In the genomic region with DNA sequence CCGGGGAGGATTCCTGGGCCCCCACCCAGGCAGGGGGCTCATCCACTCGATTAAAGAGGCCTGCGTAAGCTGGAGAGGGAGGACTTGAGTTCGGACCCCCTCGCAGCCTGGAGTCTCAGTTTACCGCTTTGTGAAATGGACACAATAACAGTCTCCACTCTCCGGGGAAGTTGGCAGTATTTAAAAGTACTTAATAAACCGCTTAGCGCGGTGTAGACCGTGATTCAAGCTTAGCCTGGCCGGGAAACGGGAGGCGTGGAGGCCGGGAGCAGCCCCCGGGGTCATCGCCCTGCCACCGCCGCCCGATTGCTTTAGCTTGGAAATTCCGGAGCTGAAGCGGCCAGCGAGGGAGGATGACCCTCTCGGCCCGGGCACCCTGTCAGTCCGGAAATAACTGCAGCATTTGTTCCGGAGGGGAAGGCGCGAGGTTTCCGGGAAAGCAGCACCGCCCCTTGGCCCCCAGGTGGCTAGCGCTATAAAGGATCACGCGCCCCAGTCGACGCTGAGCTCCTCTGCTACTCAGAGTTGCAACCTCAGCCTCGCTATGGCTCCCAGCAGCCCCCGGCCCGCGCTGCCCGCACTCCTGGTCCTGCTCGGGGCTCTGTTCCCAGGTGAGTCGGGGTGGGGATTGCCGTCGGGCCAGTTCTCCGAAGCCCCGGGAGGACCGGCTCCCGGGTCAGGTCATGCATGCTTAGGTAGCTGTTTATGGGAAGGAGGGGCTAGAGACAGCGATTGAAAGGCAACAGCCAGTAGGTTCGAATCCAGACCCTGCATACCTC, we compare ENCODE assay signal across 8 cellular contexts. TPM values are rescaled to one million over a fixed set of nuclear protein-coding genes. Genes with fewer than 3 reads are reported as not detected.
DNase-seq lines count a peak whose midpoint lies in the region; ATAC-seq, FAIRE-seq and TF ChIP-seq lines count a peak whose summit lies in the region.

A gene with protein sequence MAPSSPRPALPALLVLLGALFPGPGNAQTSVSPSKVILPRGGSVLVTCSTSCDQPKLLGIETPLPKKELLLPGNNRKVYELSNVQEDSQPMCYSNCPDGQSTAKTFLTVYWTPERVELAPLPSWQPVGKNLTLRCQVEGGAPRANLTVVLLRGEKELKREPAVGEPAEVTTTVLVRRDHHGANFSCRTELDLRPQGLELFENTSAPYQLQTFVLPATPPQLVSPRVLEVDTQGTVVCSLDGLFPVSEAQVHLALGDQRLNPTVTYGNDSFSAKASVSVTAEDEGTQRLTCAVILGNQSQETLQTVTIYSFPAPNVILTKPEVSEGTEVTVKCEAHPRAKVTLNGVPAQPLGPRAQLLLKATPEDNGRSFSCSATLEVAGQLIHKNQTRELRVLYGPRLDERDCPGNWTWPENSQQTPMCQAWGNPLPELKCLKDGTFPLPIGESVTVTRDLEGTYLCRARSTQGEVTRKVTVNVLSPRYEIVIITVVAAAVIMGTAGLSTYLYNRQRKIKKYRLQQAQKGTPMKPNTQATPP (plus strand): TSS at position 505 of the 779 bp plus-strand sequence. CDS start 40 bp downstream, at position 545.

- CTCF ChIA-PET in Panc1 (lab: Charles Lee) = interaction anchor here (0.7 to 2.6 kb wide), 5 partner anchors 10 to 118 kb away, joined by 3 to 17 read pairs (median 4); partner anchors contain the start of gene RAVER1

- H3K27ac Mint-ChIP-seq in neural crest cell (ENCODE audit: unreplicated experiment) = no peak within 1 kb of the TSS

- in situ Hi-C loops in Panc1 (cut with HindIII; ENCODE audit: low pct_unique_long_range_greater_than_20kb, low sequenced_read_pairs) = no loop called here

- H3K27me3 ChIP-seq in Panc1 (ENCODE audit: control insufficient read depth, insufficient read depth, low read length) (no peaks in the 10 kb centered on the region), tibial artery (peaks cover 0 to 42% of the 10 kb centered on the region in 2 donors)

- H3K36me3 Mint-ChIP-seq in activated T-cell treated with anti-CD3 and anti-CD28 coated beads, Interleukin-2, amount 50 U/mL, for 4 hours (ENCODE audit: insufficient read depth) = peaks cover 10% of the 10 kb centered on the region
- H3K36me3 Mint-ChIP-seq in neural crest cell (ENCODE audit: low read depth) = no peaks in the 10 kb centered on the region

- H3K27ac ChIP-seq in Panc1 (ENCODE audit: low read length) (peak within 1 kb of the TSS; percentile 91), tibial artery (peak within 1 kb of the TSS; percentile 53 to 61)

- H3K9me3 Mint-ChIP-seq in activated T-cell treated with anti-CD3 and anti-CD28 coated beads, Interleukin-2, amount 50 U/mL, for 4 hours = no peaks in the 10 kb centered on the region
- no peaks in the 10 kb centered on the region for H3K9me3 Mint-ChIP-seq in neural crest cell

- intact Hi-C loops in Panc1 (cut with micrococcal nuclease; ENCODE audit: unreplicated experiment) (loop anchor here (5.0 kb wide), 1 partner anchor 116 kb away; no protein-coding TSS in a partner anchor), tibial artery (cut with DNase I; ENCODE audit: low total_unique reads) (no loop called here)

- ATAC-seq in HG02885 (IDR thresholded peaks at IDR 0.05; ENCODE audit: poor library complexity, unreplicated experiment) (peak; percentile 44), Panc1 (peak; percentile 81)
- ATAC-seq in activated T-cell treated with anti-CD3 and anti-CD28 coated beads, Interleukin-2, amount 50 U/mL, for 4 hours = peak; percentile 65

- no peak for DNase-seq in GM18507 (ENCODE audit: extremely low spot score, insufficient read length, low read depth)
- DNase-seq in Panc1 (ENCODE audit: low read depth, low spot score) = no peak
- DNase-seq in activated T-cell treated with anti-CD3 and anti-CD28 coated beads, Interleukin-2, amount 50 U/mL, for 4 hours = peak; percentile 70
- peak; percentile 35 for DNase-seq in fibroblast of mammary gland (ENCODE audit: low read depth)
- no peak for DNase-seq in neural crest cell (ENCODE audit: low read depth, low spot score)
- DNase-seq in tibial artery = peak; percentile 87 to 90
- no peak for DNase-seq in putamen (ENCODE audit: low spot score)

- H3K9me3 ChIP-seq in Panc1 (ENCODE audit: control insufficient read depth, insufficient read depth, low read depth, low read length) (no peaks in the 10 kb centered on the region), tibial artery (no peaks in the 10 kb centered on the region)

- H3K36me3 ChIP-seq in Panc1 (ENCODE audit: control insufficient read depth, insufficient read depth, low read length) = no peaks in the 10 kb centered on the region; the same call in 1 of the 2 replicates
- H3K36me3 ChIP-seq in tibial artery = peaks cover 0 to 9% (median 6%) of the 10 kb centered on the region in 3 donors

- H3K4me3 ChIP-seq in Panc1 (ENCODE audit: low read depth in 2 of 2, low read length in 2 of 2) = peak within 1 kb of the TSS; percentile 55 to 83
- peak within 1 kb of the TSS; percentile 29 for H3K4me3 ChIP-seq in fibroblast of mammary gland (ENCODE audit: control insufficient read depth, low read depth, low read length)
- peak within 1 kb of the TSS; percentile 43 to 47 for H3K4me3 ChIP-seq in tibial artery

- POLR2A ChIA-PET in Panc1 (lab: Charles Lee) = interaction anchor here (0.5 to 2.1 kb wide), 8 partner anchors 16 to 432 kb away, joined by 3 to 11 read pairs (median 3); partner anchors contain the start of genes DNMT1, ICAM4, ICAM5 and RAVER1

- BruUV-seq in Panc1 (replicated peaks; lab: Mats Ljungman, UMichigan) = no TSS peak

- peaks cover 26% of the 10 kb centered on the region for H3K4me1 Mint-ChIP-seq in activated T-cell treated with anti-CD3 and anti-CD28 coated beads, Interleukin-2, amount 50 U/mL, for 4 hours (ENCODE audit: low read depth)
- no peaks in the 10 kb centered on the region for H3K4me1 Mint-ChIP-seq in neural crest cell

- TF ChIP-seq CTCF in Panc1 (IDR thresholded peaks at IDR 0.05) (no peak), fibroblast of mammary gland (conservative IDR thresholded peaks at IDR 0.05; ENCODE audit: control insufficient read depth, insufficient read depth, low read depth, low read length) (no peak), neural crest cell (conservative IDR thresholded peaks at IDR 0.05) (peak; percentile 23), tibial artery (IDR thresholded peaks at IDR 0.05) (no peak)

- peak; percentile 94 for FAIRE-seq in GM18507 (lab: Jason Lieb, UNC)

- H3K4me1 ChIP-seq in Panc1 (ENCODE audit: control insufficient read depth, insufficient read depth, low read length) (peaks cover 4% of the 10 kb centered on the region), tibial artery (peaks cover 0 to 20% (median 18%) of the 10 kb centered on the region in 4 donors)

- no peaks in the 10 kb centered on the region for H3K27me3 Mint-ChIP-seq in activated T-cell treated with anti-CD3 and anti-CD28 coated beads, Interleukin-2, amount 50 U/mL, for 4 hours (ENCODE audit: low read depth)
- H3K27me3 Mint-ChIP-seq in neural crest cell (ENCODE audit: low read depth) = peaks cover 63% of the 10 kb centered on the region

- H3K4me3 Mint-ChIP-seq in activated T-cell treated with anti-CD3 and anti-CD28 coated beads, Interleukin-2, amount 50 U/mL, for 4 hours = peak within 1 kb of the TSS; percentile 83
- H3K4me3 Mint-ChIP-seq in neural crest cell = no peak within 1 kb of the TSS

RNA-seq across cellular contexts. Expression of the gene that starts here (rescaled TPM):
- 136 TPM for total RNA-seq in Panc1 (2021; ENCODE audit: unreplicated experiment)
- 279 TPM for polyA plus RNA-seq in Panc1 (2012; ENCODE audit: insufficient read length)
- 10 to 100 TPM; 25.6 to 48.5 (median 39.5) TPM for total RNA-seq in activated T-cell treated with anti-CD3 and anti-CD28 coated beads, Interleukin-2, amount 50 U/mL, for 4 hours
- 0.14 and 0.23 TPM in 2 replicates for total RNA-seq in neural crest cell

Comparison
In these comparisons a context has a peak if more than half of its experiments do, and no peak if none do; other contexts are left out.
1. RNA of the gene that starts here (total RNA-seq): 136 TPM in Panc1 (single experiment) and 25.6 to 48.5 TPM in activated T-cell treated with anti-CD3 and anti-CD28 coated beads, Interleukin-2, amount 50 U/mL, for 4 hours; 0.14 to 0.23 TPM in neural crest cell; every median in the first group is over 10 times any median in the second.
2. DNase-seq: peak in activated T-cell treated with anti-CD3 and anti-CD28 coated beads, Interleukin-2, amount 50 U/mL, for 4 hours (single experiment), fibroblast of mammary gland (single experiment) and tibial artery (2 of 2); none in GM18507 (single experiment), Panc1 (single experiment), neural crest cell (single experiment) and putamen (single experiment).
3. Peak in every context shown above with its lines, with median percentiles within 50 percentile points of each other: ATAC-seq and H3K4me3 ChIP-seq.